In the genomic region with DNA sequence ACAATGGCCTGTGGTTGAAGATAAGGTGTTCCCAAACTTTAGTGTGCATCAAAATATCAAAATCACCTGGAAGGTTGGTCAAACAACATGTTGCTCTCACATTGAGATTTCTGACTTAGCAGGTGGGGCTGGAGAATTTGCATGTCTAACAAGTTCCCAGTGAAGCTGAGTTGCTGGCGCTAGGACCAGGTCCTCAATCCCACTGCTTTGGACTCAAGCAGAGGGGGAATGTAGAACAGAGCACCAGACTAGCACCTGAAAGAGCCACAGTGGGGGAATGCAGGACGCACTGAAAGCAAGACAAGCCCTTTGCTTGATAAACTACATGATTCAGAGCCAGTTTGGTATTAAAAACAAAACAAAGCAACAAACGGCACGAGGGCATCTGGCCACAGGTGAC, we compare ENCODE assay signal across 31 cellular contexts.
"Had no signal": no experiment of that assay in that cellular context is flagged by ENCODE, and none has a peak within 500 bp of the region (broad histone marks: within the 10 kb centered on the region; RNA-seq: fewer than 3 reads in every experiment).

No MANE protein-coding gene starts in this region.

- DNase-seq: activated CD4-positive, alpha-beta memory T cell treated with anti-CD3 and anti-CD28 coated beads for 36 hours; activated CD4-positive, alpha-beta T cell treated with anti-CD3 and anti-CD28 coated beads for 36 hours; activated CD4-positive, alpha-beta T cell treated with anti-CD3 and anti-CD28 coated beads, Interleukin-2, amount 10 ng/mL, durations not matched to agents 24 days and 14 days; activated CD4-positive, CD25-positive, alpha-beta regulatory T cell; activated CD4-positive, CD25-positive, alpha-beta regulatory T cell treated with anti-CD3 and anti-CD28 coated beads, Interleukin-2, amount 50 U/mL, for 72 hours; activated CD8-positive, alpha-beta memory T cell treated with anti-CD3 and anti-CD28 coated beads, Interleukin-2, amount 10 ng/mL, durations not matched to agents 7 days and 5 days; activated CD8-positive, alpha-beta memory T cell treated with anti-CD3 and anti-CD28 coated beads, Interleukin-2, amount 50 U/mL, for 4 hours; activated CD8-positive, alpha-beta T cell treated with anti-CD3 and anti-CD28 coated beads, Interleukin-2, amount 10 ng/mL, durations not matched to agents 7 days and 5 days; activated gamma-delta T cell; activated naive CD4-positive, alpha-beta T cell; activated naive CD4-positive, alpha-beta T cell treated with anti-CD3 and anti-CD28 coated beads, Interleukin-2, amount 10 ng/mL, durations not matched to agents 7 days and 5 days; activated naive CD8-positive, alpha-beta T cell treated with anti-CD3 and anti-CD28 coated beads, Interleukin-2, amount 10 ng/mL, durations not matched to agents 7 days and 5 days; activated T-cell treated with anti-CD3 and anti-CD28 coated beads, Interleukin-2, amount 50 U/mL, for 1 hour; activated T-cell treated with anti-CD3 and anti-CD28 coated beads, Interleukin-2, amount 50 U/mL, for 48 hours; central memory CD4-positive, alpha-beta T cell; cerebellar nuclear complex; colonic mucosa; effector CD8-positive, alpha-beta T cell; foreskin fibroblast; head of caudate nucleus; T-helper 17 cell; T1000; WERI-Rb-1 had no signal

- H3K27me3 ChIP-seq: ascending aorta, breast epithelium, cardiac muscle cell, colonic mucosa had no signal

- H3K9me3 ChIP-seq: ascending aorta, breast epithelium, colonic mucosa had no signal

- H3K36me3 Mint-ChIP-seq: activated CD4-positive, alpha-beta memory T cell treated with anti-CD3 and anti-CD28 coated beads for 36 hours; activated CD8-positive, alpha-beta memory T cell treated with anti-CD3 and anti-CD28 coated beads, Interleukin-2, amount 10 ng/mL, durations not matched to agents 7 days and 5 days; activated naive CD4-positive, alpha-beta T cell treated with anti-CD3 and anti-CD28 coated beads, Interleukin-2, amount 10 ng/mL, durations not matched to agents 7 days and 5 days; activated naive CD4-positive, alpha-beta T cell treated with anti-CD3 and anti-CD28 coated beads, Interleukin-2, amount 50 U/mL, for 72 hours; activated naive CD8-positive, alpha-beta T cell treated with anti-CD3 and anti-CD28 coated beads, Interleukin-2, amount 10 ng/mL, durations not matched to agents 7 days and 5 days; brain had no signal

- H3K27me3 Mint-ChIP-seq: activated CD4-positive, alpha-beta memory T cell treated with anti-CD3 and anti-CD28 coated beads for 36 hours; activated CD4-positive, alpha-beta T cell treated with anti-CD3 and anti-CD28 coated beads, Interleukin-2, amount 10 ng/mL, durations not matched to agents 24 days and 14 days; activated CD8-positive, alpha-beta memory T cell treated with anti-CD3 and anti-CD28 coated beads, Interleukin-2, amount 10 ng/mL, durations not matched to agents 7 days and 5 days; activated naive CD4-positive, alpha-beta T cell treated with anti-CD3 and anti-CD28 coated beads, Interleukin-2, amount 10 ng/mL, durations not matched to agents 7 days and 5 days; T-helper 17 cell had no signal

- H3K4me1 Mint-ChIP-seq: activated CD4-positive, alpha-beta T cell treated with anti-CD3 and anti-CD28 coated beads for 36 hours; activated CD4-positive, alpha-beta T cell treated with anti-CD3 and anti-CD28 coated beads, Interleukin-2, amount 10 ng/mL, durations not matched to agents 24 days and 14 days; activated CD8-positive, alpha-beta memory T cell treated with anti-CD3 and anti-CD28 coated beads, Interleukin-2, amount 10 ng/mL, durations not matched to agents 7 days and 5 days; activated naive CD4-positive, alpha-beta T cell treated with anti-CD3 and anti-CD28 coated beads, Interleukin-2, amount 10 ng/mL, durations not matched to agents 7 days and 5 days; activated naive CD8-positive, alpha-beta T cell treated with anti-CD3 and anti-CD28 coated beads, Interleukin-2, amount 10 ng/mL, durations not matched to agents 7 days and 5 days; brain; T-helper 17 cell had no signal

- H3K4me1 ChIP-seq: ascending aorta, breast epithelium, colonic mucosa had no signal

- ATAC-seq: activated CD4-positive, alpha-beta T cell treated with anti-CD3 and anti-CD28 coated beads for 36 hours; activated CD8-positive, alpha-beta memory T cell treated with anti-CD3 and anti-CD28 coated beads, Interleukin-2, amount 10 ng/mL, durations not matched to agents 7 days and 5 days; activated CD8-positive, alpha-beta T cell treated with anti-CD3 and anti-CD28 coated beads, Interleukin-2, amount 10 ng/mL, durations not matched to agents 7 days and 5 days; activated naive CD4-positive, alpha-beta T cell treated with anti-CD3 and anti-CD28 coated beads, Interleukin-2, amount 50 U/mL, for 72 hours; esophagus mucosa; T-helper 17 cell had no signal

- H3K36me3 ChIP-seq: ascending aorta, breast epithelium, cardiac muscle cell, colonic mucosa, WERI-Rb-1 had no signal

- H3K9me3 Mint-ChIP-seq: activated CD4-positive, alpha-beta memory T cell treated with anti-CD3 and anti-CD28 coated beads for 36 hours; activated CD4-positive, alpha-beta T cell treated with anti-CD3 and anti-CD28 coated beads, Interleukin-2, amount 10 ng/mL, durations not matched to agents 24 days and 14 days; activated naive CD8-positive, alpha-beta T cell treated with anti-CD3 and anti-CD28 coated beads, Interleukin-2, amount 10 ng/mL, durations not matched to agents 7 days and 5 days; activated T-helper 1 cell treated with anti-CD3 and anti-CD28 coated beads, Interleukin-12 subunit alpha, Interleukin-12 subunit beta, Interleukin-2, Interleukin-4 antibody, amounts not matched to agents 30 ng/mL and 10 ng/mL and 1 ng/mL, durations not matched to agents 14 hours and 24 hours and 36 hours; brain had no signal

- H3K27ac ChIP-seq: ascending aorta, breast epithelium, cardiac muscle cell, colonic mucosa, WERI-Rb-1 had no signal

- H3K4me3 ChIP-seq: ascending aorta, breast epithelium, cardiac muscle cell, colonic mucosa had no signal

- H3K27ac Mint-ChIP-seq: activated CD4-positive, alpha-beta memory T cell treated with anti-CD3 and anti-CD28 coated beads for 36 hours; activated CD4-positive, alpha-beta T cell treated with anti-CD3 and anti-CD28 coated beads for 36 hours; activated CD4-positive, alpha-beta T cell treated with anti-CD3 and anti-CD28 coated beads, Interleukin-2, amount 10 ng/mL, durations not matched to agents 24 days and 14 days; activated CD8-positive, alpha-beta memory T cell treated with anti-CD3 and anti-CD28 coated beads, Interleukin-2, amount 10 ng/mL, durations not matched to agents 7 days and 5 days; activated CD8-positive, alpha-beta T cell treated with anti-CD3 and anti-CD28 coated beads, Interleukin-2, amount 10 ng/mL, durations not matched to agents 7 days and 5 days; activated naive CD4-positive, alpha-beta T cell treated with anti-CD3 and anti-CD28 coated beads, Interleukin-2, amount 10 ng/mL, durations not matched to agents 7 days and 5 days; activated naive CD4-positive, alpha-beta T cell treated with anti-CD3 and anti-CD28 coated beads, Interleukin-2, amount 50 U/mL, for 72 hours; activated naive CD8-positive, alpha-beta T cell treated with anti-CD3 and anti-CD28 coated beads, Interleukin-2, amount 10 ng/mL, durations not matched to agents 7 days and 5 days; activated T-helper 1 cell treated with anti-CD3 and anti-CD28 coated beads, Interleukin-12 subunit alpha, Interleukin-12 subunit beta, Interleukin-2, Interleukin-4 antibody, amounts not matched to agents 30 ng/mL and 10 ng/mL and 1 ng/mL, durations not matched to agents 14 hours and 24 hours and 36 hours; brain; T-helper 17 cell; T-helper 2 cell treated with Interferon-gamma antibody and Interleukin-4, amounts not matched to agents 5 μg/mL and 100 μg/mL, for 36 hours had no signal

- H3K4me3 Mint-ChIP-seq: activated CD4-positive, alpha-beta memory T cell treated with anti-CD3 and anti-CD28 coated beads for 36 hours; activated CD4-positive, alpha-beta T cell treated with anti-CD3 and anti-CD28 coated beads for 36 hours; activated CD4-positive, alpha-beta T cell treated with anti-CD3 and anti-CD28 coated beads, Interleukin-2, amount 10 ng/mL, durations not matched to agents 24 days and 14 days; activated CD8-positive, alpha-beta memory T cell treated with anti-CD3 and anti-CD28 coated beads, Interleukin-2, amount 10 ng/mL, durations not matched to agents 7 days and 5 days; activated CD8-positive, alpha-beta T cell treated with anti-CD3 and anti-CD28 coated beads, Interleukin-2, amount 10 ng/mL, durations not matched to agents 7 days and 5 days; activated naive CD4-positive, alpha-beta T cell treated with anti-CD3 and anti-CD28 coated beads, Interleukin-2, amount 10 ng/mL, durations not matched to agents 7 days and 5 days; activated naive CD8-positive, alpha-beta T cell treated with anti-CD3 and anti-CD28 coated beads, Interleukin-2, amount 10 ng/mL, durations not matched to agents 7 days and 5 days; activated T-helper 1 cell treated with anti-CD3 and anti-CD28 coated beads, Interleukin-12 subunit alpha, Interleukin-12 subunit beta, Interleukin-2, Interleukin-4 antibody, amounts not matched to agents 30 ng/mL and 10 ng/mL and 1 ng/mL, durations not matched to agents 14 hours and 24 hours and 36 hours; brain; T-helper 17 cell; T-helper 2 cell treated with Interferon-gamma antibody and Interleukin-4, amounts not matched to agents 5 μg/mL and 100 μg/mL, for 36 hours had no signal
